In the genomic region with DNA sequence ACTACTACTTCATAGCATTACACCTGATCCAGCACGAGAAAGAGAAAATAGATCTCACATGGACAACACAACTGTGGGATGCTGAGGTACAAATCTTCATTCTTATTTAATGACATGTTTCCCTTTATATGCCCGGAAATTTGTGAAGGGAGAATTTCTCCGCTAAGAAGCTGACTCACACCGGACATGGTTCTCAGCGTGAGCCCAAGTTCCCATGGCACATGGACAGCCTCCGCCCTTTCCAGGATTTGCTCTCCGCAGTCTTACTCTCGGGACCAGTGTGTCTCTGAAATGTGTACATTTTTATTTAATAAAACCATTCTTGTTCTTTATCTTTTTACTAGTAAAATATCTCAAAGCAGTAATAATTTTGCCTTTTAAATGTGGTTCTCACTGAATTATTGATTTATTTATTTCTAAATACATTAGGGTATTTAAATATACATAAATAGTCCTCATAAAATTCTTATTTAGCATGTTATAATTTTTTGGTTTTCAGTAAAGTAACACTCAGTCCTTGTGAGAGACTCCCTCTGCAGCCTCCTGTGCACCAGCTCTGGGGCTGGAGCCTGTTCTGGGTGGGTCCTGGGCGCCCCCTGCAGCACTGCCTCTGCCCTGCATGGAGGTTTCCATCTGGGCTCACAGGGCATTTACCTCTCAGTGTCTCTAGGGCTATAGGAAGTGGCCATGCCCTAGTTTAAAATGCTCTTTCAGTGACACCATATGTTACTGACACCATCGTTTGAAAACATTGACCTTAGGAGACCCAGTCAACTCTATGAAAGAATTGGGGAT, we compare ENCODE assay signal across 18 cellular contexts.
DNase-seq lines count a peak whose midpoint lies in the region; ATAC-seq, FAIRE-seq and TF ChIP-seq lines count a peak whose summit lies in the region.
"Had no signal": no experiment of that assay in that cellular context is flagged by ENCODE, and none has a peak within 500 bp of the region (broad histone marks: within the 10 kb centered on the region; RNA-seq: fewer than 3 reads in every experiment).

No MANE protein-coding gene starts in this region.

- no peak overlapping the region for H3K4me3 Mint-ChIP-seq in naive thymus-derived CD4-positive, alpha-beta T cell
- no peak overlapping the region for H3K4me3 Mint-ChIP-seq in T-helper 2 cell treated with Interferon-gamma antibody and Interleukin-4, amounts not matched to agents 5 μg/mL and 100 μg/mL, for 36 hours
- H3K4me3 Mint-ChIP-seq: CD4-positive, CD25-positive, alpha-beta regulatory T cell had no signal

- H3K27me3 ChIP-seq in DND-41 (ENCODE audit: insufficient read depth, low read length, poor library complexity) (no peaks in the 10 kb centered on the region), SK-N-SH (ENCODE audit: insufficient read depth) (no peaks in the 10 kb centered on the region), PC-9 (ENCODE audit: insufficient read depth, low read depth) (no peaks in the 10 kb centered on the region)
- no peaks in the 10 kb centered on the region for H3K27me3 ChIP-seq in naive thymus-derived CD4-positive, alpha-beta T cell (ENCODE audit: control insufficient read depth in 2 of 2, insufficient read depth in 2 of 2, low read length in 2 of 2)

- DNase-seq in DND-41 (peak; percentile 74), GM18507 (ENCODE audit: extremely low spot score, insufficient read length, low read depth) (no peak), SK-N-SH (no peak), sciatic nerve (ENCODE audit: low spot score) (no peak), PC-9 (no peak)
- no peak for DNase-seq in naive thymus-derived CD4-positive, alpha-beta T cell
- no peak for DNase-seq in T-helper 2 cell treated with Interferon-gamma antibody and Interleukin-4, amounts not matched to agents 5 μg/mL and 100 μg/mL, for 36 hours (ENCODE audit: low spot score)
- DNase-seq: activated gamma-delta T cell treated with Interleukin-2 at 50 U/mL for 16 hours; CD4-positive, CD25-positive, alpha-beta regulatory T cell; hypothalamus; IMR-90; left cardiac atrium; mucosa of descending colon; NCI-H524 treated with DMSO at 0.1 percent for 48 hours; T1000 had no signal

- CTCF ChIA-PET in SK-N-SH (lab: Yijun Ruan, JAX), result no interaction called here
- CTCF ChIA-PET in naive thymus-derived CD4-positive, alpha-beta T cell (lab: Charles Lee), result interaction anchor here (1.4 kb wide), 1 partner anchor 19 kb away, joined by 3 read pairs; no protein-coding TSS in a partner anchor
- CTCF ChIA-PET in PC-9 (lab: Charles Lee), result no interaction called here

- H3K79me2 ChIP-seq in DND-41 (ENCODE audit: insufficient read depth, low read length) (no peaks in the 10 kb centered on the region), SK-N-SH (ENCODE audit: insufficient read depth) (no peaks in the 10 kb centered on the region), PC-9 (ENCODE audit: low read depth) (no peaks in the 10 kb centered on the region)

- no peaks in the 10 kb centered on the region for H4K20me1 ChIP-seq in DND-41 (ENCODE audit: insufficient read depth, low read length)
- no peaks in the 10 kb centered on the region for H4K20me1 ChIP-seq in SK-N-SH (ENCODE audit: insufficient read depth)
- H4K20me1 ChIP-seq in PC-9 (ENCODE audit: insufficient read depth), result no peaks in the 10 kb centered on the region

- H2AFZ ChIP-seq in DND-41 (ENCODE audit: low read depth, low read length) (no peak overlapping the region), SK-N-SH (ENCODE audit: low read depth) (no peak overlapping the region), PC-9 (no peak overlapping the region)

- H3K36me3 ChIP-seq in DND-41 (ENCODE audit: insufficient read depth, low read length) (no peaks in the 10 kb centered on the region), SK-N-SH (replicated peaks in 1 of 2; ENCODE audit: control insufficient read depth in 1 of 2, insufficient read depth in 2 of 2, low read length in 1 of 2) (no peaks in the 10 kb centered on the region), PC-9 (ENCODE audit: low read depth) (no peaks in the 10 kb centered on the region)
- H3K36me3 ChIP-seq in naive thymus-derived CD4-positive, alpha-beta T cell (ENCODE audit: control insufficient read depth in 2 of 3, insufficient read depth in 3 of 3, low read length in 3 of 3), result no peaks in the 10 kb centered on the region
- H3K36me3 ChIP-seq: thoracic aorta had no signal

- BruUV-seq in PC-9 (replicated peaks; lab: Mats Ljungman, UMichigan), result no TSS peak

- POLR2A ChIA-PET in SK-N-SH (lab: Yijun Ruan, JAX), result no interaction called here
- POLR2A ChIA-PET in naive thymus-derived CD4-positive, alpha-beta T cell (lab: Charles Lee), result no interaction called here
- POLR2A ChIA-PET in PC-9 (lab: Charles Lee; ENCODE audit: unreplicated experiment), result no interaction called here

- peak; percentile 74 for TF ChIP-seq CTCF in DND-41 (IDR thresholded peaks at IDR 0.05; ENCODE audit: borderline replicate concordance, extremely low read depth, low read length, poor library complexity, severe bottlenecking)
- TF ChIP-seq CTCF in SK-N-SH (IDR thresholded peaks at IDR 0.05), result peak; percentile 53
- no peak for TF ChIP-seq CTCF in PC-9 (conservative IDR thresholded peaks at IDR 0.05)

- no peak for TF ChIP-seq EP300 in SK-N-SH (IDR thresholded peaks at IDR 0.05; ENCODE audit: borderline replicate concordance in 1 of 2, low read depth in 1 of 2, low read length in 1 of 2)

- peak overlapping the region; percentile 10; the same call in 1 of the 2 replicates for H3K27ac ChIP-seq in DND-41 (ENCODE audit: low read length)
- no peak overlapping the region for H3K27ac ChIP-seq in SK-N-SH (ENCODE audit: low read depth in 2 of 2, low read length in 1 of 2)
- H3K27ac ChIP-seq in naive thymus-derived CD4-positive, alpha-beta T cell (ENCODE audit: low read depth, low read length), result no peak overlapping the region
- no peak overlapping the region for H3K27ac ChIP-seq in PC-9
- H3K27ac ChIP-seq: thoracic aorta had no signal

- TF ChIP-seq RAD21 in SK-N-SH (IDR thresholded peaks at IDR 0.05; ENCODE audit: low read length), result no peak

- H3K4me1 Mint-ChIP-seq in naive thymus-derived CD4-positive, alpha-beta T cell, result no peaks in the 10 kb centered on the region
- H3K4me1 Mint-ChIP-seq in T-helper 2 cell treated with Interferon-gamma antibody and Interleukin-4, amounts not matched to agents 5 μg/mL and 100 μg/mL, for 36 hours (ENCODE audit: low read depth), result no peaks in the 10 kb centered on the region
- H3K4me1 Mint-ChIP-seq: CD4-positive, CD25-positive, alpha-beta regulatory T cell had no signal

- no peak overlapping the region for H3K27ac Mint-ChIP-seq in naive thymus-derived CD4-positive, alpha-beta T cell
- no peak overlapping the region for H3K27ac Mint-ChIP-seq in T-helper 2 cell treated with Interferon-gamma antibody and Interleukin-4, amounts not matched to agents 5 μg/mL and 100 μg/mL, for 36 hours
- H3K27ac Mint-ChIP-seq: CD4-positive, CD25-positive, alpha-beta regulatory T cell; progenitor cell of endocrine pancreas had no signal

- H3K9ac ChIP-seq in DND-41 (ENCODE audit: low read depth, low read length), result no peak overlapping the region
- no peak overlapping the region for H3K9ac ChIP-seq in SK-N-SH

- no peak overlapping the region for H3K4me3 ChIP-seq in DND-41 (ENCODE audit: low read depth in 1 of 2, low read length in 2 of 2)
- H3K4me3 ChIP-seq in SK-N-SH (ENCODE audit: low read depth in 2 of 2, low read length in 1 of 2), result no peak overlapping the region
- H3K4me3 ChIP-seq in naive thymus-derived CD4-positive, alpha-beta T cell (ENCODE audit: low read length), result no peak overlapping the region
- H3K4me3 ChIP-seq in PC-9, result no peak overlapping the region
- H3K4me3 ChIP-seq: mucosa of descending colon, thoracic aorta had no signal

- no peaks in the 10 kb centered on the region for H3K36me3 Mint-ChIP-seq in naive thymus-derived CD4-positive, alpha-beta T cell
- no peaks in the 10 kb centered on the region for H3K36me3 Mint-ChIP-seq in T-helper 2 cell treated with Interferon-gamma antibody and Interleukin-4, amounts not matched to agents 5 μg/mL and 100 μg/mL, for 36 hours (ENCODE audit: low read depth)
- H3K36me3 Mint-ChIP-seq: CD4-positive, CD25-positive, alpha-beta regulatory T cell had no signal

- H3K4me2 ChIP-seq in DND-41 (ENCODE audit: insufficient read depth, low read length) (no peak overlapping the region), SK-N-SH (peak overlapping the region; percentile 12; the same call in 1 of the 2 replicates), PC-9 (no peak overlapping the region)

- peak; percentile 99 for ATAC-seq in DND-41 (ENCODE audit: insufficient read depth, low read depth)
- peak; percentile 68 for ATAC-seq in naive thymus-derived CD4-positive, alpha-beta T cell
- ATAC-seq in sciatic nerve, result no peak
- ATAC-seq: left cardiac atrium, mucosa of descending colon had no signal

- peaks cover 8 to 59% (median 18%) of the 10 kb centered on the region in 5 donors for H3K27me3 Mint-ChIP-seq in naive thymus-derived CD4-positive, alpha-beta T cell
- peaks cover 59% of the 10 kb centered on the region for H3K27me3 Mint-ChIP-seq in T-helper 2 cell treated with Interferon-gamma antibody and Interleukin-4, amounts not matched to agents 5 μg/mL and 100 μg/mL, for 36 hours (ENCODE audit: low read depth)
- H3K27me3 Mint-ChIP-seq: progenitor cell of endocrine pancreas had no signal

- H3K9me3 ChIP-seq in DND-41 (ENCODE audit: insufficient read depth, low read length, severe bottlenecking), result no peaks in the 10 kb centered on the region
- no peaks in the 10 kb centered on the region for H3K9me3 ChIP-seq in SK-N-SH
- no peaks in the 10 kb centered on the region for H3K9me3 ChIP-seq in naive thymus-derived CD4-positive, alpha-beta T cell (ENCODE audit: control insufficient read depth in 2 of 3, low read length in 3 of 3)
- H3K9me3 ChIP-seq in PC-9 (ENCODE audit: insufficient read depth, low read depth), result no peaks in the 10 kb centered on the region
- H3K9me3 ChIP-seq: mucosa of descending colon, thoracic aorta had no signal

- no peaks in the 10 kb centered on the region for H3F3A ChIP-seq in SK-N-SH (replicated peaks; ENCODE audit: insufficient read depth)
- no peaks in the 10 kb centered on the region for H3F3A ChIP-seq in PC-9 (ENCODE audit: insufficient read depth, low read depth)

- intact Hi-C loops in naive thymus-derived CD4-positive, alpha-beta T cell (cut with micrococcal nuclease), result no loop called here
- intact Hi-C loops in sciatic nerve (cut with DNase I) (no loop called here), PC-9 (cut with micrococcal nuclease; ENCODE audit: unreplicated experiment) (no loop called here)

- H3K9me3 Mint-ChIP-seq in naive thymus-derived CD4-positive, alpha-beta T cell, result no peaks in the 10 kb centered on the region
- H3K9me3 Mint-ChIP-seq in T-helper 2 cell treated with Interferon-gamma antibody and Interleukin-4, amounts not matched to agents 5 μg/mL and 100 μg/mL, for 36 hours, result no peaks in the 10 kb centered on the region
- H3K9me3 Mint-ChIP-seq: CD4-positive, CD25-positive, alpha-beta regulatory T cell had no signal

- FAIRE-seq in GM18507 (lab: Jason Lieb, UNC), result peak; percentile 39
- FAIRE-seq: H54 had no signal

- 5% methylated on average over 10 of the region's 10 CpGs for WGBS in SK-N-SH (ENCODE audit: low lambda C conversion rate)

- H3K9me2 ChIP-seq in SK-N-SH, result no peaks in the 10 kb centered on the region
- no peaks in the 10 kb centered on the region for H3K9me2 ChIP-seq in PC-9 (ENCODE audit: insufficient read depth)

- H3K4me1 ChIP-seq in DND-41 (ENCODE audit: insufficient read depth, low read length) (peaks cover 30% of the 10 kb centered on the region), SK-N-SH (ENCODE audit: control insufficient read depth in 1 of 2, insufficient read depth in 2 of 2, low read depth in 1 of 2, low read length in 1 of 2) (no peaks in the 10 kb centered on the region; a peak in 1 of 4 replicates), PC-9 (replicated peaks; ENCODE audit: insufficient read depth) (no peaks in the 10 kb centered on the region)
- H3K4me1 ChIP-seq in naive thymus-derived CD4-positive, alpha-beta T cell (ENCODE audit: control insufficient read depth in 2 of 2, insufficient read depth in 2 of 2, low read length in 2 of 2), result no peaks in the 10 kb centered on the region
